ENCODE assay signal across 21 cellular contexts in the genomic region with DNA sequence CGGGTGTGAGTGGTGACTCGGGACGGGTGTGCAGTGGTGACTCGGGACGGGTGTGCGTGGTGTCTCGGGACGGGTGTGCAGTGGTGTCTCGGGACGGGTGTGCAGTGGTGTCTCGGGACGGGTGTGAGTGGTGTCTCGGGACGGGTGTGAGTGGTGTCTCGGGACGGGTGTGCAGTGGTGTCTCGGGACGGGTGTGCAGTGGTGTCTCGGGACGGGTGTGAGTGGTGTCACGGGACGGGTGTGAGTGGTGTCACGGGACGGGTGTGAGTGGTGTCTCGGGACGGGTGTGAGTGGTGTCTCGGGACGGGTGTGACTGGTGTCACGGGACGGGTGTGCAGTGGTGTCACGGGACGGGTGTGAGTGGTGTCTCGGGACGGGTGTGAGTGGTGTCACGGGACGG. TPM values are rescaled to one million over a fixed set of nuclear protein-coding genes. Genes with fewer than 3 reads are reported as not detected.
"Had no signal": no experiment of that assay in that cellular context is flagged by ENCODE, and none has a peak within 500 bp of the region (broad histone marks: within the 10 kb centered on the region; RNA-seq: fewer than 3 reads in every experiment).

No MANE protein-coding gene starts in this region.

RNA-seq across cellular contexts. Expression of a gene that starts 57.9 kb away (rescaled TPM):
- total RNA-seq: activated naive CD4-positive, alpha-beta T cell treated with anti-CD3 and anti-CD28 coated beads for 36 hours; activated naive CD4-positive, alpha-beta T cell treated with anti-CD3 and anti-CD28 coated beads, Interleukin-2, amount 50 U/mL, for 72 hours; activated naive CD8-positive, alpha-beta T cell treated with anti-CD3 and anti-CD28 coated beads for 36 hours; activated naive CD8-positive, alpha-beta T cell treated with anti-CD3 and anti-CD28 coated beads, Interleukin-2, amount 10 ng/mL, durations not matched to agents 7 days and 5 days; activated T-cell treated with anti-CD3 and anti-CD28 coated beads, Interleukin-2, amount 50 U/mL, for 4 hours; activated T-cell treated with anti-CD3 and anti-CD28 coated beads, Interleukin-2, amount 50 U/mL, for 72 hours; activated T-helper 1 cell treated with anti-CD3 and anti-CD28 coated beads, Interleukin-12 subunit alpha, Interleukin-12 subunit beta, Interleukin-2, Interleukin-4 antibody, amounts not matched to agents 30 ng/mL and 10 ng/mL and 1 ng/mL, durations not matched to agents 14 hours and 24 hours and 36 hours; activated T-helper 17 cell treated with anti-CD3 and anti-CD28 coated beads, Interleukin-2, amount 50 U/mL, for 72 hours; activated T-helper 2 cell treated with anti-CD3 and anti-CD28 coated beads, Interferon-gamma antibody, Interleukin-2, Interleukin-4, amounts not matched to agents 10 μg/mL and 5 μg/mL and 100 μg/mL, durations not matched to agents 14 hours and 24 hours and 36 hours; adrenal gland; aorta; ascending aorta; astrocyte; body of pancreas; breast epithelium; bronchial epithelial cell; cardiac muscle cell; cardiac septum; cerebellum; chondrocyte had no signal
- polyA plus RNA-seq: adipose tissue, adrenal gland, aorta had no signal
